Comparison of ENCODE assay signal across 14 cellular contexts in the genomic region with DNA sequence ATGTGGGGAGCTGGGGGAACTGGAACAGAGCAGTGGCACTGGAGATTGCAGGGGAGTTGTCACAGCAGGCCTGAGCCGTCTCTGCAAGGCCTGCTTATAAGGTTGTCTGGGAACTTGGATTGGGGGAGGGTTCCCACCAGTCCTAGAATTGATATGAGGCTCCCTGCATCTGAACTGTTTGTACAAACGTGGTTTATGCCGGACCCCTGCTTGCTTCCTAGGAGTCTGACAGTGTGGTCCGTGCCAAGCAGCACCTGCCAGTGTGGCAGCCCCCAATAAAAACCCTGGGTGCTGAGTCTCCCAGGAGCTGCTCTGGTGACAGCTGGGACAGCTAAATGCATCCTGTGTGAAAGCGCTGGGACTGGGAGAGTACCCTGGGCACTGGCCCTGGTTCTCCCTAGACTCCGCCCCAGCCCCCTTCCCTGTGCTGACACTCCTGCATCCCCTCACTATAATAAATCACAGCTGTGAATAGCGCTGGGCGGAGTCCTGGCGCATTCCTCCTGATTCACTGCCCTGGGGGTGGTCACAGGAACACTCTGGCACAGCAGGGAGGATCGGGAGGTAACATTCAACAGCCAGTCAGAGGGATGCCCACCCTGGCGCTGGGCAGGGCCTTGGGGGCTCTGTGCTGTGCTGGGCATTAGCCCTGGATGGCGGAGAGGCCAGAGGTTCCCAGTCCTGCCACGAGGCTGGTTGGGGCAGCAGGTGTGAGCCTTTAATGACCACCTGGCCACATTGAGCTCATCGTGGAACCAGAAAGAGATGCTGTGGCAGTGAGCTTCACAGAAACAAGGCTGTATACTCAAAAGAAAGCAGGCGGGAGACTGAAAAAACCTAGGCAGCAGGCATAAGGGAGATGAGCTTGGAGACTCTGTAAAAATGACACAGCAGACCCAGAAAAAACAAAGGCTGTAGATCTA. TPM values are rescaled to one million over a fixed set of nuclear protein-coding genes. Genes with fewer than 3 reads are reported as not detected.
DNase-seq lines count a peak whose midpoint lies in the region; ATAC-seq, FAIRE-seq and TF ChIP-seq lines count a peak whose summit lies in the region.
"Had no signal": no experiment of that assay in that cellular context is flagged by ENCODE, and none has a peak within 500 bp of the region (broad histone marks: within the 10 kb centered on the region; RNA-seq: fewer than 3 reads in every experiment).

No MANE protein-coding gene starts in this region.

- no peak overlapping the region for H3K4me2 ChIP-seq in HepG2 (ENCODE audit: low read depth, low read length)

- POLR2A ChIA-PET in HepG2 (lab: Yijun Ruan, JAX) = interaction anchor here (1.0 to 1.5 kb wide), 2 partner anchors 19 to 352 kb away, joined by 3 to 6 read pairs; partner anchors contain the start of gene TXNDC11
- POLR2A ChIA-PET in naive thymus-derived CD8-positive, alpha-beta T cell (lab: Charles Lee) = no interaction called here

- in situ Hi-C loops in HepG2 (cut with HindIII; ENCODE audit: extremely low pct_ligation_motif_present, low pct_unique_long_range_greater_than_20kb) = loop anchor here (10.0 kb wide), 1 partner anchor 324 kb away; no protein-coding TSS in a partner anchor

- peaks cover 47 to 85% of the 10 kb centered on the region in 2 experiments for H3K27me3 ChIP-seq in HepG2 (ENCODE audit: control insufficient read depth in 1 of 2, insufficient read depth in 2 of 2, low read length in 2 of 2)
- no peaks in the 10 kb centered on the region for H3K27me3 ChIP-seq in right lobe of liver
- no peaks in the 10 kb centered on the region for H3K27me3 ChIP-seq in iPS-18a (ENCODE audit: control insufficient read depth, insufficient read depth, low read length)

- H3K27ac ChIP-seq in HepG2 (ENCODE audit: extremely low read length, insufficient read depth, low read length) (no peak overlapping the region), right lobe of liver (no peak overlapping the region), iPS-18a (ENCODE audit: low read length) (no peak overlapping the region)
- H3K27ac ChIP-seq: parathyroid adenoma had no signal

- H3K36me3 ChIP-seq in HepG2 (replicated peaks in 1 of 2; ENCODE audit: control insufficient read depth in 1 of 2, insufficient read depth in 2 of 2, low read length in 2 of 2) (no peaks in the 10 kb centered on the region), right lobe of liver (no peaks in the 10 kb centered on the region), iPS-18a (ENCODE audit: control insufficient read depth, low read depth, low read length) (no peaks in the 10 kb centered on the region)

- no peak overlapping the region for H3K4me3 Mint-ChIP-seq in progenitor cell of endocrine pancreas (ENCODE audit: low read depth)
- H3K4me3 Mint-ChIP-seq in naive thymus-derived CD8-positive, alpha-beta T cell = no peak overlapping the region
- H3K4me3 Mint-ChIP-seq: memory B cell had no signal

- CTCF ChIA-PET in HepG2 (lab: Yijun Ruan, JAX; ENCODE audit: low intra/inter-chr PET ratio, low total read pairs) = no interaction called here

- H3K27me3 Mint-ChIP-seq in progenitor cell of endocrine pancreas = peaks cover 8% of the 10 kb centered on the region
- H3K27me3 Mint-ChIP-seq in naive thymus-derived CD8-positive, alpha-beta T cell = no peaks in the 10 kb centered on the region

- TF ChIP-seq EP300 in HepG2 (IDR thresholded peaks at IDR 0.05; ENCODE audit: low read depth in 2 of 2, low read length in 2 of 2) (no peak), HepG2 (CRISPR knock-in tag; IDR thresholded peaks at IDR 0.05; ENCODE audit: borderline replicate concordance) (no peak)

- DNase-seq in HepG2 (ENCODE audit: low spot score) (no peak), right lobe of liver (no peak), NCI-H345 (lab: John Stamatoyannopoulos, UW) (peak; percentile 77), progenitor cell of endocrine pancreas (ENCODE audit: low spot score, unreplicated experiment) (no peak)
- DNase-seq in naive thymus-derived CD8-positive, alpha-beta T cell = no peak
- DNase-seq: activated CD4-positive, alpha-beta T cell treated with anti-CD3 and anti-CD28 coated beads for 1 hour; head of caudate nucleus; Karpas-422; stimulated activated CD4-positive, alpha-beta T cell treated with anti-CD3 and anti-CD28 coated beads, Interleukin-1b, Interleukin-23, amount 100 ng/mL, for 48 hours had no signal

- no peaks in the 10 kb centered on the region for H3K36me3 Mint-ChIP-seq in progenitor cell of endocrine pancreas (ENCODE audit: insufficient read depth)
- peaks cover 0 to 2% (median 0%) of the 10 kb centered on the region in 3 donors for H3K36me3 Mint-ChIP-seq in naive thymus-derived CD8-positive, alpha-beta T cell
- H3K36me3 Mint-ChIP-seq: memory B cell had no signal

- no peaks in the 10 kb centered on the region for H3K79me2 ChIP-seq in HepG2 (ENCODE audit: insufficient read depth, low read length)
- H3K79me2 ChIP-seq: parathyroid adenoma had no signal

- TF ChIP-seq POLR2A in HepG2 (IDR thresholded peaks at IDR 0.05; ENCODE audit: insufficient read depth in 1 of 2, low read depth in 2 of 2, low read length in 2 of 2) = no peak
- no peak for TF ChIP-seq POLR2A in right lobe of liver (IDR thresholded peaks at IDR 0.05)

- peaks cover 4% of the 10 kb centered on the region for H3K4me1 Mint-ChIP-seq in progenitor cell of endocrine pancreas (ENCODE audit: low read depth)
- H3K4me1 Mint-ChIP-seq in naive thymus-derived CD8-positive, alpha-beta T cell = no peaks in the 10 kb centered on the region
- H3K4me1 Mint-ChIP-seq: memory B cell had no signal

- no peak overlapping the region for H2AFZ ChIP-seq in HepG2 (ENCODE audit: low read length)

- H3K9me3 ChIP-seq in HepG2 (ENCODE audit: low read length) = no peaks in the 10 kb centered on the region
- H3K9me3 ChIP-seq in right lobe of liver = no peaks in the 10 kb centered on the region
- no peaks in the 10 kb centered on the region for H3K9me3 ChIP-seq in iPS-18a (ENCODE audit: control insufficient read depth, low read depth, low read length)

- H3K27ac Mint-ChIP-seq in progenitor cell of endocrine pancreas = no peak overlapping the region
- peak overlapping the region in 2 of 10 donors; percentile 49 to 69 for H3K27ac Mint-ChIP-seq in naive thymus-derived CD8-positive, alpha-beta T cell
- H3K27ac Mint-ChIP-seq: memory B cell had no signal

- no peak for FAIRE-seq in HepG2 (lab: Jason Lieb, UNC)

- H3K9ac ChIP-seq in HepG2 (ENCODE audit: insufficient read depth, low read depth, low read length) (no peak overlapping the region), iPS-18a (ENCODE audit: low read length) (peak overlapping the region; percentile 18)
- H3K9ac ChIP-seq: parathyroid adenoma had no signal

- TF ChIP-seq RAD21 in HepG2 (CRISPR knock-in tag; IDR thresholded peaks at IDR 0.05) = no peak

- 42% methylated on average over 13 of the region's 15 CpGs for WGBS in HepG2 (ENCODE audit: low lambda C conversion rate)
- 70% methylated on average over 7 of the region's 15 CpGs for WGBS in right lobe of liver (ENCODE audit: insufficient coverage, low coverage, low lambda C conversion rate, missing lambda C conversion rate)

- TF ChIP-seq CTCF in HepG2 (CRISPR knock-in tag; IDR thresholded peaks at IDR 0.05) (no peak), right lobe of liver (IDR thresholded peaks at IDR 0.05) (no peak), progenitor cell of endocrine pancreas (IDR thresholded peaks at IDR 0.05; ENCODE audit: unreplicated experiment) (no peak)

- intact Hi-C loops in HepG2 (cut with micrococcal nuclease; ENCODE audit: unreplicated experiment) (no loop called here), right lobe of liver (cut with DNase I) (loop anchor here (10.0 kb wide), 2 partner anchors 414 to 424 kb away; no protein-coding TSS in a partner anchor)

- ATAC-seq in HepG2 = no peak
- ATAC-seq in right lobe of liver = no peak
- ATAC-seq in GM18502 (IDR thresholded peaks at IDR 0.05; ENCODE audit: poor library complexity, unreplicated experiment) = no peak
- no peak for ATAC-seq in GM18867 (IDR thresholded peaks at IDR 0.05; ENCODE audit: unreplicated experiment)
- ATAC-seq in naive thymus-derived CD8-positive, alpha-beta T cell = no peak

- H3K4me3 ChIP-seq in HepG2 (replicated peaks in 1 of 3; ENCODE audit: insufficient read depth in 1 of 3, low read depth in 2 of 3, low read length in 3 of 3) (no peak overlapping the region), right lobe of liver (no peak overlapping the region), iPS-18a (ENCODE audit: low read length) (no peak overlapping the region)

- no peaks in the 10 kb centered on the region for H3K9me3 Mint-ChIP-seq in progenitor cell of endocrine pancreas (ENCODE audit: low read depth)
- H3K9me3 Mint-ChIP-seq in naive thymus-derived CD8-positive, alpha-beta T cell = no peaks in the 10 kb centered on the region
- H3K9me3 Mint-ChIP-seq: memory B cell had no signal

- H4K20me1 ChIP-seq in HepG2 (ENCODE audit: insufficient read depth, low read length) = no peaks in the 10 kb centered on the region

- H3K4me1 ChIP-seq in HepG2 (ENCODE audit: insufficient read depth, low read length) = peaks cover 41% of the 10 kb centered on the region
- no peaks in the 10 kb centered on the region for H3K4me1 ChIP-seq in right lobe of liver
- H3K4me1 ChIP-seq in iPS-18a (ENCODE audit: control insufficient read depth, low read depth, low read length) = peaks cover 14% of the 10 kb centered on the region
- H3K4me1 ChIP-seq: parathyroid adenoma had no signal

- BruUV-seq in HepG2 (replicated peaks; lab: Mats Ljungman, UMichigan) = no TSS peak

RNA-seq across cellular contexts. Expression of gene RMI2, which starts 45.6 kb away (rescaled TPM):
- total RNA-seq in HepG2 (2016; rRNA removed; fragmentation: Illumina TruSeq; extraction: Trizol) (55.7 and 65.3 TPM in 2 replicates), right lobe of liver (1 to 10 TPM in 3 of 6 experiments, under 1 TPM in 3; 0.37 to 2.9 (median 1.0) TPM), progenitor cell of endocrine pancreas (32.5 and 33.6 TPM in 2 replicates)
- 8.6 and 11.0 TPM in 2 replicates for total RNA-seq in HepG2 (2016; cell fraction: cytosol; rRNA removed; fragmentation: Illumina TruSeq; extraction: Trizol; ENCODE audit: low read depth)
- total RNA-seq in HepG2 (2016; cell fraction: insoluble cytoplasmic fraction; rRNA removed; fragmentation: Illumina TruSeq; extraction: Trizol) = 51.5 and 55.7 TPM in 2 replicates
- 28.4 and 29.3 TPM in 2 replicates for total RNA-seq in HepG2 (2016; cell fraction: membrane; rRNA removed; fragmentation: Illumina TruSeq; extraction: Trizol)
- total RNA-seq in HepG2 (2016; cell fraction: nucleus; rRNA removed; fragmentation: Illumina TruSeq; extraction: Trizol) = 23.6 and 25.7 TPM in 2 replicates
- 15.3 and 24.5 TPM in 2 replicates for polyA plus RNA-seq in HepG2 (2011; rRNA removed)
- polyA plus RNA-seq in HepG2 (2011; cell fraction: cytosol; rRNA removed) = 18.8 and 22.1 TPM in 2 replicates
- 10.4 and 11.9 TPM in 2 replicates for polyA plus RNA-seq in HepG2 (2011; cell fraction: nucleus; rRNA removed)
- polyA plus RNA-seq in HepG2 (2012) = 19.5 and 50.3 TPM in 2 replicates
- polyA plus RNA-seq in HepG2 (2016; cell fraction: cytosol; fragmentation: Illumina TruSeq; extraction: Trizol; ENCODE audit: low read depth) = 10.8 and 11.1 TPM in 2 replicates
- 90.6 and 102 TPM in 2 replicates for polyA plus RNA-seq in HepG2 (2016; cell fraction: insoluble cytoplasmic fraction; fragmentation: Illumina TruSeq; extraction: Trizol; ENCODE audit: low read depth)
- polyA plus RNA-seq in HepG2 (2016; cell fraction: membrane; fragmentation: Illumina TruSeq; extraction: Trizol; ENCODE audit: low read depth) = 27.3 and 29.2 TPM in 2 replicates
- polyA plus RNA-seq in HepG2 (2016; cell fraction: nucleus; fragmentation: Illumina TruSeq; extraction: Trizol; ENCODE audit: insufficient read depth, low read depth) = 54.0 and 54.7 TPM in 2 replicates
- polyA minus RNA-seq in HepG2 (2011; rRNA and poly(A)+ RNA removed; ENCODE audit: low replicate concordance) = 9.1 and 22.0 TPM in 2 replicates
- 12.6 and 15.4 TPM in 2 replicates for polyA minus RNA-seq in HepG2 (2011; cell fraction: cytosol; rRNA and poly(A)+ RNA removed)
- polyA minus RNA-seq in HepG2 (2011; cell fraction: nucleus; rRNA and poly(A)+ RNA removed) = 8.4 and 8.7 TPM in 2 replicates
- total RNA-seq in naive thymus-derived CD8-positive, alpha-beta T cell = 1 to 10 TPM; 2.4 to 2.8 TPM
- 10 to 100 TPM in 1 of 3 donors, 1 to 10 TPM in 2; 1.3 to 13.5 (median 7.1) TPM for polyA plus RNA-seq in naive thymus-derived CD8-positive, alpha-beta T cell
